In the genomic region with DNA sequence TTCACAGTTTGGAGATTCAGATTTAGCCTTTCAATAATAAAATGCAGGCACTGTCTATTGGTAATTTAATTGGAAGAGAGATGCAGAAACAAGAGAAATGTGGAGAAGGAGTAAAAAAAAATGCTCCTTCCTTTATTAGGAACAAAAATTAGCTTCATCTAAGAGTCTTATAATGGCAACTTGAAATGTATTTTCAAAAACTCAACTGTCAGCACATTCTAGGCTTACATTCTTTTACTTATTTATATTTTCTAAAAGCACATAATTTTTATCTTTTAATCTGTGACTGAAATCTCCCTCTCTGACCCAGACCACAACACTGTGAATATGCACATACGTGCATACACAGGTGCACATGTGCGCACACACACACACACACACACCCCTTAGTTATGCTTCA, we compare ENCODE assay signal across 2 cellular contexts.
A peak's percentile ranks its signal among the peaks of the same experiment; 100 is the strongest.
TF ChIP-seq lines count a peak whose summit lies in the region.

No MANE protein-coding gene starts in this region.

TF ChIP-seq in A549, 52 proteins besides CTCF, POLR2A, EP300 and RAD21:
- peak; percentile 20 for TF ChIP-seq MAFK (IDR thresholded peaks at IDR 0.05; ENCODE audit: partially characterized antibody)
- TF ChIP-seq, protein P1, sequence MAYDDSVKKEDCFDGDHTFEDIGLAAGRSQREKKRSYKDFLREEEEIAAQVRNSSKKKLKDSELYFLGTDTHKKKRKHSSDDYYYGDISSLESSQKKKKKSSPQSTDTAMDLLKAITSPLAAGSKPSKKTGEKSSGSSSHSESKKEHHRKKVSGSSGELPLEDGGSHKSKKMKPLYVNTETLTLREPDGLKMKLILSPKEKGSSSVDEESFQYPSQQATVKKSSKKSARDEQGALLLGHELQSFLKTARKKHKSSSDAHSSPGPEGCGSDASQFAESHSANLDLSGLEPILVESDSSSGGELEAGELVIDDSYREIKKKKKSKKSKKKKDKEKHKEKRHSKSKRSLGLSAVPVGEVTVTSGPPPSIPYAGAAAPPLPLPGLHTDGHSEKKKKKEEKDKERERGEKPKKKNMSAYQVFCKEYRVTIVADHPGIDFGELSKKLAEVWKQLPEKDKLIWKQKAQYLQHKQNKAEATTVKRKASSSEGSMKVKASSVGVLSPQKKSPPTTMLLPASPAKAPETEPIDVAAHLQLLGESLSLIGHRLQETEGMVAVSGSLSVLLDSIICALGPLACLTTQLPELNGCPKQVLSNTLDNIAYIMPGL (CRISPR knock-in tag; IDR thresholded peaks at IDR 0.05; ENCODE audit: borderline replicate concordance), result no peak

TF ChIP-seq in IMR-90, 13 proteins besides CTCF, POLR2A, EP300 and RAD21:
- no peak for TF ChIP-seq CHD1 (IDR thresholded peaks at IDR 0.05; ENCODE audit: low read depth, low read length)
- peak; percentile 58 for TF ChIP-seq MAFK (IDR thresholded peaks at IDR 0.05; ENCODE audit: low read depth, low read length)
TF ChIP-seq in IMR-90: peak in this region for 1.
